31 cellular contexts compared by ENCODE assay signal in genomic region chr6:76552268-76552667, GRCh38.
"Had no signal": no experiment of that assay in that cellular context is flagged by ENCODE, and none has a peak within 500 bp of the region (broad histone marks: within the 10 kb centered on the region; RNA-seq: fewer than 3 reads in every experiment).

No MANE protein-coding gene starts in this region.

- DNase-seq: activated effector memory CD4-positive, alpha-beta T cell treated with anti-CD3 and anti-CD28 coated beads, Interleukin-2, amount 50 U/mL, for 16 hours; activated effector memory CD4-positive, alpha-beta T cell treated with Interleukin-2 at 50 U/mL for 16 hours; activated gamma-delta T cell; activated gamma-delta T cell treated with Interleukin-2 at 50 U/mL for 16 hours; activated naive CD4-positive, alpha-beta T cell; activated naive CD4-positive, alpha-beta T cell treated with anti-CD3 and anti-CD28 coated beads for 36 hours; activated naive CD4-positive, alpha-beta T cell treated with anti-CD3 and anti-CD28 coated beads, Interleukin-2, amount 10 ng/mL, durations not matched to agents 7 days and 5 days; activated naive CD4-positive, alpha-beta T cell treated with anti-CD3 and anti-CD28 coated beads, Interleukin-2, amount 50 U/mL, for 16 hours; activated naive CD4-positive, alpha-beta T cell treated with Interleukin-2 at 50 U/mL for 16 hours; activated naive CD8-positive, alpha-beta T cell treated with anti-CD3 and anti-CD28 coated beads for 36 hours; activated naive CD8-positive, alpha-beta T cell treated with anti-CD3 and anti-CD28 coated beads, Interleukin-2, amount 10 ng/mL, durations not matched to agents 7 days and 5 days; activated naive CD8-positive, alpha-beta T cell treated with anti-CD3 and anti-CD28 coated beads, Interleukin-2, amount 50 U/mL, for 24 hours; activated T-cell treated with anti-CD3 and anti-CD28 coated beads, Interleukin-2, amount 50 U/mL, for 1 hour; activated T-cell treated with anti-CD3 and anti-CD28 coated beads, Interleukin-2, amount 50 U/mL, for 24 hours; activated T-cell treated with anti-CD3 and anti-CD28 coated beads, Interleukin-2, amount 50 U/mL, for 4 hours; activated T-cell treated with anti-CD3 and anti-CD28 coated beads, Interleukin-2, amount 50 U/mL, for 48 hours; activated T-cell treated with anti-CD3 and anti-CD28 coated beads, Interleukin-2, amount 50 U/mL, for 72 hours; adrenal gland; amniotic stem cell; amygdala; anterior cingulate cortex; aorta; body of pancreas; brain microvascular endothelial cell; caudate nucleus; central memory CD4-positive, alpha-beta T cell; cerebellar nuclear complex had no signal

- FAIRE-seq: astrocyte, bronchial epithelial cell had no signal

- ATAC-seq: activated naive CD4-positive, alpha-beta T cell treated with anti-CD3 and anti-CD28 coated beads, Interleukin-2, amount 50 U/mL, for 72 hours; activated naive CD8-positive, alpha-beta T cell treated with anti-CD3 and anti-CD28 coated beads, Interleukin-2, amount 50 U/mL, for 24 hours; activated T-cell treated with anti-CD3 and anti-CD28 coated beads, Interleukin-2, amount 50 U/mL, for 4 hours; activated T-cell treated with anti-CD3 and anti-CD28 coated beads, Interleukin-2, amount 50 U/mL, for 72 hours; activated T-helper 17 cell treated with anti-CD3 and anti-CD28 coated beads, Interleukin-2, amount 50 U/mL, for 72 hours; body of pancreas had no signal
